ENCODE assay signal across 1 cellular context in genomic region chr10:77874872-77875271, GRCh38.
TF ChIP-seq lines count a peak whose summit lies in the region.

No MANE protein-coding gene starts in this region.

TF ChIP-seq in H1, 55 proteins besides CTCF, POLR2A, EP300 and RAD21:
- TF ChIP-seq RXRA (IDR thresholded peaks at IDR 0.05; ENCODE audit: insufficient read depth, low read depth, low read length) (no peak), EZH2 (IDR thresholded peaks at IDR 0.05; ENCODE audit: low read depth, low read length, severe bottlenecking) (no peak), SP1 (IDR thresholded peaks at IDR 0.05; ENCODE audit: low read depth, low read length) (no peak), NRF1 (IDR thresholded peaks at IDR 0.05; ENCODE audit: low read depth, low read length) (no peak), MAFK (IDR thresholded peaks at IDR 0.05; ENCODE audit: low read depth, low read length) (no peak), CEBPB (IDR thresholded peaks at IDR 0.05; ENCODE audit: low read depth, low read length) (no peak), ATF2 (IDR thresholded peaks at IDR 0.05; ENCODE audit: low read length) (no peak), POU5F1 (IDR thresholded peaks at IDR 0.05; ENCODE audit: low read depth, low read length) (no peak), HDAC6 (IDR thresholded peaks at IDR 0.05; ENCODE audit: low read depth, low read length) (no peak), KDM1A (IDR thresholded peaks at IDR 0.05; ENCODE audit: borderline replicate concordance, low read length) (no peak), GABPA (IDR thresholded peaks at IDR 0.05; ENCODE audit: borderline replicate concordance, insufficient read depth, low read length) (no peak), CHD1 (IDR thresholded peaks at IDR 0.05; ENCODE audit: low read depth, low read length) (no peak), RBBP5 (IDR thresholded peaks at IDR 0.05; ENCODE audit: borderline replicate concordance, low read depth, low read length) (no peak), BRCA1 (IDR thresholded peaks at IDR 0.05; ENCODE audit: low read depth, low read length) (no peak), TAF1 (IDR thresholded peaks at IDR 0.05; ENCODE audit: low read depth, low read length) (no peak), ASH2L (IDR thresholded peaks at IDR 0.05; ENCODE audit: low read length) (no peak), TCF12 (IDR thresholded peaks at IDR 0.05; ENCODE audit: low read depth, low read length) (no peak), HDAC2 (IDR thresholded peaks at IDR 0.05; ENCODE audit: borderline replicate concordance in 1 of 2, low read depth in 2 of 2, low read length in 2 of 2) (no peak), SRF (IDR thresholded peaks at IDR 0.05; ENCODE audit: low read depth, low read length) (no peak)
- TF ChIP-seq, protein P1, sequence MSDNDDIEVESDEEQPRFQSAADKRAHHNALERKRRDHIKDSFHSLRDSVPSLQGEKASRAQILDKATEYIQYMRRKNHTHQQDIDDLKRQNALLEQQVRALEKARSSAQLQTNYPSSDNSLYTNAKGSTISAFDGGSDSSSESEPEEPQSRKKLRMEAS (IDR thresholded peaks at IDR 0.05) = no peak
TF ChIP-seq in H1: peak in this region for 0.
